In the genomic region with DNA sequence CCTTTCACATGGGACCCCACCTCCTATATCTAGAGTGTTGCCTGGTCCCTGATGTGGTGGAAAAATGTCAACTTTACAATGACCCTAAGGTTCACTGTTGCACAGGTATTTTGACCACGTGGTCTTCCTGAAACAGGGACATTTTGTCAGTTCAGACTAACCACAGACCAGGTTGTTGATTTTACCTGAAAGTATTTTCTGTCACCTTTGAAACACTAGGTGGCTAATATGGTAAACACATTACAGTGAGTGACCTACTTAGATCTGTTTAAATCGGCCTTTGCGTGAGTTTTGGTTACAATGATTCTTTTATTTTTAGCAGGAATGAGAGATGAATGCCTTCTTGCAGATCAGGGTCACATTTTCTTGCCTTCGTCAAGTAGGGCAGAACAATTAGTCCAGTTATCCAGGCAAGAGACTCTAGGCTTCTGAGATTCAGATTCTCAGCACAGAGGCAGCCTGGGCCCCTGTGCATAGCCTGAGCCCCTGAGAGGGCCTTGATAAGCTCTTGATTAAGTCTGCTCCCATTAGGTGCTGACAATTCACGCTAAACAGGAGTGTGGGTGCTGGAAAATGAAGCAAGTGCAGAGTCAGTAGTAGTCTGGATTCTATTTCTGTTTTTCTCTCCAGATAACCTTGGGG, we compare ENCODE assay signal across 31 cellular contexts.
"Had no signal": no experiment of that assay in that cellular context is flagged by ENCODE, and none has a peak within 500 bp of the region (broad histone marks: within the 10 kb centered on the region; RNA-seq: fewer than 3 reads in every experiment).

No MANE protein-coding gene starts in this region.

- ATAC-seq: left colon; stimulated activated memory B cell treated with anti-CD40 and anti-IgM and Interleukin-4, amounts not matched to agents 10 μg/mL and 1 μg/mL and 100 μg/mL, for 72 hours; stimulated activated naive CD8-positive, alpha-beta T cell treated with anti-CD3 and anti-CD28 coated beads, Interleukin-15, amount 100 ng/mL, for 72 hours had no signal

- H3K36me3 Mint-ChIP-seq: activated naive CD8-positive, alpha-beta T cell; immature natural killer cell; stimulated activated memory B cell treated with anti-CD40 and anti-IgM and Interleukin-4, amounts not matched to agents 10 μg/mL and 1 μg/mL and 100 μg/mL, for 72 hours had no signal

- DNase-seq: activated CD4-positive, alpha-beta T cell treated with anti-CD3 and anti-CD28 coated beads for 4 hours; activated CD4-positive, alpha-beta T cell treated with anti-CD3 and anti-CD28 coated beads, Interleukin-2, amount 50 U/mL, for 4 hours; activated CD8-positive, alpha-beta memory T cell treated with anti-CD3 and anti-CD28 coated beads for 24 hours; activated effector memory CD4-positive, alpha-beta T cell treated with Interleukin-2 at 50 U/mL for 16 hours; activated naive CD4-positive, alpha-beta T cell treated with Interleukin-2 at 50 U/mL for 16 hours; anterior cingulate cortex; dorsolateral prefrontal cortex; effector memory CD4-positive, alpha-beta T cell; head of caudate nucleus; hypothalamus; immature natural killer cell; kidney; left colon; retina; stimulated activated CD4-positive, alpha-beta T cell treated with anti-CD3 and anti-CD28 coated beads, Interleukin-1b, Interleukin-23, amount 100 ng/mL, for 48 hours; stimulated activated CD4-positive, alpha-beta T cell treated with anti-CD3 and anti-CD28 coated beads, Interleukin-4, amount 100 ng/mL, for 4 hours; stimulated activated CD8-positive, alpha-beta memory T cell treated with anti-CD3 and anti-CD28 coated beads, Interleukin-4, amount 100 ng/mL, for 48 hours; stimulated activated naive CD8-positive, alpha-beta T cell treated with anti-CD3 and anti-CD28 coated beads, Interleukin-15, amount 100 ng/mL, for 72 hours; substantia nigra; T-helper 9 cell; thyroid gland had no signal

- H3K4me1 Mint-ChIP-seq: immature natural killer cell; nephron; stimulated activated memory B cell treated with anti-CD40 and anti-IgM and Interleukin-4, amounts not matched to agents 10 μg/mL and 1 μg/mL and 100 μg/mL, for 72 hours; stimulated activated naive CD8-positive, alpha-beta T cell treated with anti-CD3 and anti-CD28 coated beads, Interleukin-15, amount 100 ng/mL, for 72 hours had no signal

- H3K27ac Mint-ChIP-seq: activated naive CD8-positive, alpha-beta T cell; immature natural killer cell; nephron; stimulated activated memory B cell treated with anti-CD40 and anti-IgM and Interleukin-4, amounts not matched to agents 10 μg/mL and 1 μg/mL and 100 μg/mL, for 72 hours; stimulated activated naive CD8-positive, alpha-beta T cell treated with anti-CD3 and anti-CD28 coated beads, Interleukin-15, amount 100 ng/mL, for 72 hours; T-helper 1 cell treated with Interleukin-12 subunit alpha and Interleukin-12 subunit beta and Interleukin-4 antibody, amounts not matched to agents 30 μg/mL and 1 μg/mL, for 36 hours had no signal

- H3K9me3 Mint-ChIP-seq: nephron; stimulated activated memory B cell treated with anti-CD40 and anti-IgM and Interleukin-4, amounts not matched to agents 10 μg/mL and 1 μg/mL and 100 μg/mL, for 72 hours; T-helper 1 cell treated with Interleukin-12 subunit alpha and Interleukin-12 subunit beta and Interleukin-4 antibody, amounts not matched to agents 30 μg/mL and 1 μg/mL, for 36 hours had no signal

- H3K27me3 ChIP-seq: thyroid gland had no signal

- H3K4me3 Mint-ChIP-seq: activated naive CD8-positive, alpha-beta T cell; immature natural killer cell; nephron; stimulated activated memory B cell treated with anti-CD40 and anti-IgM and Interleukin-4, amounts not matched to agents 10 μg/mL and 1 μg/mL and 100 μg/mL, for 72 hours; stimulated activated naive CD8-positive, alpha-beta T cell treated with anti-CD3 and anti-CD28 coated beads, Interleukin-15, amount 100 ng/mL, for 72 hours; T-helper 1 cell treated with Interleukin-12 subunit alpha and Interleukin-12 subunit beta and Interleukin-4 antibody, amounts not matched to agents 30 μg/mL and 1 μg/mL, for 36 hours had no signal

- H3K4me3 ChIP-seq: coronary artery, dorsolateral prefrontal cortex, lung, prostate gland, smooth muscle cell, thyroid gland had no signal

- H3K4me1 ChIP-seq: prostate gland, thyroid gland had no signal

- H3K27ac ChIP-seq: coronary artery, dorsolateral prefrontal cortex, prostate gland, thyroid gland, VCaP had no signal

- FAIRE-seq: kidney, TTC549 had no signal

- H3K36me3 ChIP-seq: prostate gland, thyroid gland had no signal

- H3K9me3 ChIP-seq: prostate gland, thyroid gland had no signal
